8 cellular contexts compared by ENCODE assay signal in the genomic region with DNA sequence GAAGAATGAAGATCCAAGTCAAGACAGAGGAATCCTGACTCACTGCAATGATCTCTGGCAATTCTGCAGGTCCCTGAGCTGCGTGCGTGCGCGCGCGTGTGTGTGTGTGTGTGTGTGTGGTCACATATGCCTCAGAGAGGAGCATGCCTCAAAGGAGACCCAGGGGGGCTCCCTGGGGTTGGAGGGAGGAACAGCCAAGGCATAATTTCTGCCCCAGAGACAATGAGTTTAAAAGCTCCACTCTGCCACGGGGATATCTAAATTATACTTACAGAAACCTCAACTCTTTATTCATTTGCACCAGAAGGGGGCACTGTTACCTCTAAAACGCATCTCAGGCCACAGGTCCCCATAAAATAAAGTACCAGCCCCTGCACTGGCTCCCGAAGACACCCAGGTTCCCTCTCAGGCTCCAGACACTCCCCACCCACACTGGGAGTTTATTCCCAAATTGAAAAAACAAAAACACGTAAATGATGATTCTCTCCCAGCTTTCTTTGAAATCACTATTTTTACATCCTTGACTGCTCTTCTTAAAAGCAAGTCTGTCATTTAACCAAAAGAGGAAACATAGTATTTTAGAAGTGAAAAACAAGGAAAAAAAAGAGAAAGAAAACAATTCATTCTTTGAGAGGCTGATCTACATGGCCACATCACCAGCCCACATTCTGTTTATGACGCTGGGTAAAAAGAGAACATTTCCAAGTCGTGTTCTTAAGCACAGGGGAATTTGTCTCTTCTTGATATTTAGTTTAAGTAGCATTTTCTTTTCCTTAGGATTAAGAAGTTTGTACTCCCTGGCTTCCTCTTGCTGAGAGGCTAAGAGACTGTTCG.
DNase-seq lines count a peak whose midpoint lies in the region; ATAC-seq and TF ChIP-seq lines count a peak whose summit lies in the region.

No MANE protein-coding gene starts in this region.

- WGBS in endodermal cell (ENCODE audit: insufficient coverage in 1 of 2, insufficient read length in 1 of 2), 2 experiments, result 55 to 69% methylated on average over 4 to 13 of the region's 13 CpGs
- WGBS in mesenchymal stem cell, result 60% methylated on average over 13 of the region's 13 CpGs
- WGBS in aorta, 2 donors, result 44 to 53% methylated on average over 13 of the region's 13 CpGs

- peaks cover 7% of the 10 kb centered on the region for H3K27me3 Mint-ChIP-seq in GM23338 (ENCODE audit: insufficient read depth, low read depth, poor library complexity)
- H3K27me3 Mint-ChIP-seq in endodermal cell (ENCODE audit: insufficient read depth), result peaks cover 3% of the 10 kb centered on the region
- H3K27me3 Mint-ChIP-seq in activated T-cell treated with anti-CD3 and anti-CD28 coated beads, Interleukin-2, amount 50 U/mL, for 24 hours, result no peaks in the 10 kb centered on the region

- intact Hi-C loops in aorta (cut with DNase I), result loop anchor here (5.0 to 10.0 kb wide), 2 partner anchors 405 to 588 kb away; partner anchors contain the start of gene LARGE1 (in 1 of the 2)

- H3K9me3 Mint-ChIP-seq in GM23338 (peaks cover 8% of the 10 kb centered on the region), endodermal cell (peaks cover 10% of the 10 kb centered on the region)
- H3K9me3 Mint-ChIP-seq in activated T-cell treated with anti-CD3 and anti-CD28 coated beads, Interleukin-2, amount 50 U/mL, for 24 hours, result peaks cover 4% of the 10 kb centered on the region

- H4K8ac ChIP-seq in mesenchymal stem cell (ENCODE audit: low read length), result no peak overlapping the region

- H3K18ac ChIP-seq in mesenchymal stem cell (ENCODE audit: low read depth in 1 of 2, low read length in 2 of 2), result no peak overlapping the region

- no peaks in the 10 kb centered on the region for H3K36me3 ChIP-seq in GM23338 (ENCODE audit: insufficient read depth)
- H3K36me3 ChIP-seq in OCI-LY3 (replicated peaks; ENCODE audit: low read depth, low read length), result peaks cover 12% of the 10 kb centered on the region
- H3K36me3 ChIP-seq in endodermal cell (ENCODE audit: control insufficient read depth, insufficient read depth, low read length), result peaks cover 5% of the 10 kb centered on the region
- peaks cover 0 to 6% of the 10 kb centered on the region in 2 experiments for H3K36me3 ChIP-seq in mesenchymal stem cell (ENCODE audit: control insufficient read depth in 1 of 2, insufficient read depth in 2 of 2, low read depth in 1 of 2, low read length in 2 of 2)
- no peaks in the 10 kb centered on the region for H3K36me3 ChIP-seq in aorta (ENCODE audit: control insufficient read depth in 1 of 2, insufficient read depth in 2 of 2, low read length in 1 of 2)

- no peaks in the 10 kb centered on the region for H3F3A ChIP-seq in GM23338 (replicated peaks; ENCODE audit: low read depth)

- peaks cover 18% of the 10 kb centered on the region; the same call in 1 of the 2 replicates for H4K20me1 ChIP-seq in GM23338 (replicated peaks; ENCODE audit: insufficient read depth)
- 0 out of 2 replicates have a peak, but pooled peaks cover 4% of the 10 kb centered on the region for H4K20me1 ChIP-seq in OCI-LY3 (ENCODE audit: insufficient read depth, low read length)

- H3K4me3 Mint-ChIP-seq in GM23338 (no peak overlapping the region), endodermal cell (no peak overlapping the region)
- no peak overlapping the region for H3K4me3 Mint-ChIP-seq in activated T-cell treated with anti-CD3 and anti-CD28 coated beads, Interleukin-2, amount 50 U/mL, for 24 hours

- peak; percentile 69 to 71 for TF ChIP-seq CTCF in GM23338 (conservative IDR thresholded peaks at IDR 0.05; ENCODE audit: low read depth in 2 of 2)
- TF ChIP-seq CTCF in OCI-LY3 (IDR thresholded peaks at IDR 0.05; ENCODE audit: low read depth, low read length), result peak; percentile 87
- peak; percentile 87 for TF ChIP-seq CTCF in endodermal cell (conservative IDR thresholded peaks at IDR 0.05)

- H3K4me2 ChIP-seq in GM23338 (no peak overlapping the region), OCI-LY3 (ENCODE audit: low read length) (peak overlapping the region; percentile 64), mesenchymal stem cell (ENCODE audit: low read length, poor library complexity, severe bottlenecking) (no peak overlapping the region)

- H3K4me3 ChIP-seq in GM23338 (no peak overlapping the region), OCI-LY3 (ENCODE audit: low read length) (peak overlapping the region; percentile 16), endodermal cell (ENCODE audit: low read length) (no peak overlapping the region), mesenchymal stem cell (ENCODE audit: insufficient read depth in 1 of 2, low read depth in 1 of 2, low read length in 2 of 2) (peak overlapping the region in 1 of 2 experiments; percentile 47), aorta (ENCODE audit: low read length in 2 of 2) (no peak overlapping the region)

- H3K9me2 ChIP-seq in GM23338 (ENCODE audit: insufficient read depth), result no peaks in the 10 kb centered on the region

- H3K27me3 ChIP-seq in GM23338 (ENCODE audit: insufficient read depth) (no peaks in the 10 kb centered on the region), OCI-LY3 (ENCODE audit: low read depth, low read length) (no peaks in the 10 kb centered on the region), endodermal cell (ENCODE audit: control insufficient read depth, insufficient read depth, low read length, poor library complexity, severe bottlenecking) (no peaks in the 10 kb centered on the region), mesenchymal stem cell (ENCODE audit: control insufficient read depth in 1 of 2, insufficient read depth in 1 of 2, low read length in 2 of 2) (no peaks in the 10 kb centered on the region), aorta (ENCODE audit: control insufficient read depth in 1 of 2, insufficient read depth in 2 of 2, low read length in 1 of 2) (no peaks in the 10 kb centered on the region)

- peaks cover 22% of the 10 kb centered on the region for H3K4me1 Mint-ChIP-seq in GM23338
- H3K4me1 Mint-ChIP-seq in endodermal cell, result no peaks in the 10 kb centered on the region
- no peaks in the 10 kb centered on the region for H3K4me1 Mint-ChIP-seq in activated T-cell treated with anti-CD3 and anti-CD28 coated beads, Interleukin-2, amount 50 U/mL, for 24 hours (ENCODE audit: low read depth)

- H3K36me3 Mint-ChIP-seq in GM23338 (ENCODE audit: low read depth), result peaks cover 19% of the 10 kb centered on the region
- H3K36me3 Mint-ChIP-seq in endodermal cell (ENCODE audit: low read depth), result peaks cover 4% of the 10 kb centered on the region
- no peaks in the 10 kb centered on the region for H3K36me3 Mint-ChIP-seq in activated T-cell treated with anti-CD3 and anti-CD28 coated beads, Interleukin-2, amount 50 U/mL, for 24 hours (ENCODE audit: low read depth)

- H3K4ac ChIP-seq in mesenchymal stem cell (ENCODE audit: low read depth in 1 of 2, low read length in 2 of 2), result no peak overlapping the region

- H3K79me2 ChIP-seq in GM23338 (replicated peaks; ENCODE audit: insufficient read depth) (peaks cover 27% of the 10 kb centered on the region), OCI-LY3 (ENCODE audit: low read length) (no peaks in the 10 kb centered on the region)

- ATAC-seq in GM23338 (peak; percentile 90), aorta (ENCODE audit: low FRiP score) (peak; percentile 59), GM19455 (IDR thresholded peaks at IDR 0.05; ENCODE audit: unreplicated experiment) (no peak)

- H3K14ac ChIP-seq in mesenchymal stem cell (ENCODE audit: low read length in 2 of 2), result no peak overlapping the region

- H2BK12ac ChIP-seq in mesenchymal stem cell (ENCODE audit: low read length in 2 of 2), result no peak overlapping the region

- no peak overlapping the region for H4K91ac ChIP-seq in mesenchymal stem cell (ENCODE audit: low read length)

- H3K9ac ChIP-seq in OCI-LY3 (ENCODE audit: low read length), result peak overlapping the region; percentile 15; the same call in 1 of the 2 replicates
- H3K9ac ChIP-seq in endodermal cell (ENCODE audit: extremely low read depth, low read length, poor library complexity, severe bottlenecking), result no peak overlapping the region
- H3K9ac ChIP-seq in mesenchymal stem cell (ENCODE audit: low read length), result peak overlapping the region; percentile 62

- H3K27ac ChIP-seq in GM23338 (ENCODE audit: low read depth) (peak overlapping the region; percentile 46), OCI-LY3 (ENCODE audit: low read length) (no peak overlapping the region), endodermal cell (ENCODE audit: low read depth, low read length) (no peak overlapping the region), mesenchymal stem cell (ENCODE audit: low read length, poor library complexity, severe bottlenecking) (no peak overlapping the region), aorta (ENCODE audit: low read depth in 1 of 2, low read length in 2 of 2) (no peak overlapping the region)

- no peak overlapping the region for H2AK5ac ChIP-seq in mesenchymal stem cell (ENCODE audit: low read length, severe bottlenecking)

- H3K27ac Mint-ChIP-seq in GM23338 (peak overlapping the region; percentile 68; the same call in 1 of the 2 replicates), endodermal cell (no peak overlapping the region)
- H3K27ac Mint-ChIP-seq in activated T-cell treated with anti-CD3 and anti-CD28 coated beads, Interleukin-2, amount 50 U/mL, for 24 hours, result no peak overlapping the region

- no peak overlapping the region for H2BK5ac ChIP-seq in mesenchymal stem cell (ENCODE audit: low read depth, low read length, poor library complexity, severe bottlenecking)

- H3K79me1 ChIP-seq in mesenchymal stem cell (replicated peaks; ENCODE audit: low read length, poor library complexity, severe bottlenecking), result peaks cover 2% of the 10 kb centered on the region

- no peak overlapping the region for H2BK15ac ChIP-seq in mesenchymal stem cell (ENCODE audit: low read depth, poor library complexity, severe bottlenecking)

- H2AFZ ChIP-seq in GM23338, result no peak overlapping the region
- no peak overlapping the region for H2AFZ ChIP-seq in OCI-LY3 (ENCODE audit: low read depth, low read length)
- no peak overlapping the region for H2AFZ ChIP-seq in mesenchymal stem cell (ENCODE audit: low read depth, low read length)

- DNase-seq in COLO668 (lab: John Stamatoyannopoulos, UW; ENCODE audit: unreplicated experiment) (peak; percentile 42), GM23338 (ENCODE audit: low spot score) (peak; percentile 84), endodermal cell (peak; percentile 67), mesenchymal stem cell (peak; percentile 58), aorta (no peak)
- no peak for DNase-seq in activated T-cell treated with anti-CD3 and anti-CD28 coated beads, Interleukin-2, amount 50 U/mL, for 24 hours

- H3K4me1 ChIP-seq in GM23338 (ENCODE audit: insufficient read depth) (peaks cover 8% of the 10 kb centered on the region; the same call in 1 of the 2 replicates), OCI-LY3 (ENCODE audit: low read length) (peaks cover 17% of the 10 kb centered on the region), endodermal cell (ENCODE audit: control insufficient read depth, insufficient read depth, low read length) (no peaks in the 10 kb centered on the region), mesenchymal stem cell (ENCODE audit: control insufficient read depth, insufficient read depth, low read depth, low read length) (peaks cover 10% of the 10 kb centered on the region), aorta (ENCODE audit: control insufficient read depth in 1 of 2, insufficient read depth in 2 of 2, low read length in 2 of 2) (no peaks in the 10 kb centered on the region)

- H3K9me3 ChIP-seq in OCI-LY3 (ENCODE audit: insufficient read depth, low read length) (peaks cover 4% of the 10 kb centered on the region), endodermal cell (ENCODE audit: control insufficient read depth, low read length) (peaks cover 14% of the 10 kb centered on the region), mesenchymal stem cell (ENCODE audit: control insufficient read depth, low read length) (no peaks in the 10 kb centered on the region), aorta (ENCODE audit: control insufficient read depth, low read length) (peaks cover 4% of the 10 kb centered on the region)

- peak overlapping the region in 1 of 2 experiments; percentile 32 for H3K23ac ChIP-seq in mesenchymal stem cell (ENCODE audit: low read length in 2 of 2)

- no peak overlapping the region for H2BK120ac ChIP-seq in mesenchymal stem cell (ENCODE audit: low read depth, low read length)

Comparison
In these comparisons a context has a peak if more than half of its experiments do, and no peak if none do; other contexts are left out.
1. DNase-seq: peak in COLO668 (single experiment), GM23338 (single experiment), endodermal cell (single experiment) and mesenchymal stem cell (single experiment); none in aorta (0 of 2) and activated T-cell treated with anti-CD3 and anti-CD28 coated beads, Interleukin-2, amount 50 U/mL, for 24 hours (single experiment).
2. Peak in every context shown above with its lines, with median percentiles within 50 percentile points of each other: CTCF ChIP-seq.